ENCODE assay signal across 8 cellular contexts in genomic region chr2:70087703-70088507, GRCh38. TPM values are rescaled to one million over a fixed set of nuclear protein-coding genes. Genes with fewer than 3 reads are reported as not detected.
A peak's percentile ranks its signal among the peaks of the same experiment; 100 is the strongest.
DNase-seq lines count a peak whose midpoint lies in the region; ATAC-seq, FAIRE-seq and TF ChIP-seq lines count a peak whose summit lies in the region.

No MANE protein-coding gene starts in this region.

- POLR2A ChIA-PET in Panc1 (lab: Charles Lee): interaction anchor here (1.3 kb wide), 1 partner anchor 173 kb away, joined by 5 read pairs; the partner anchor contains the start of gene MXD1
- POLR2A ChIA-PET in activated naive CD8-positive, alpha-beta T cell treated with anti-CD3 and anti-CD28 coated beads, Interleukin-2, amount 10 ng/mL, durations not matched to agents 7 days and 5 days (lab: Charles Lee): interaction anchor here (0.6 to 13.8 kb wide), 9 partner anchors 7 to 173 kb away, joined by 3 to 444 read pairs (median 70); partner anchors contain the start of genes C2orf42 and MXD1

- H3K27ac ChIP-seq in ACC112 (ENCODE audit: low read depth, low read length) (peak overlapping the region; percentile 100), Panc1 (ENCODE audit: low read length) (peak overlapping the region; percentile 99), heart left ventricle (peak overlapping the region; percentile 91 to 100 (median 100))

- H3K79me2 ChIP-seq in ACC112 (ENCODE audit: control insufficient read depth, insufficient read depth, low read length, unreplicated experiment): peaks cover 40% of the 10 kb centered on the region

- H3K36me3 ChIP-seq in ACC112 (ENCODE audit: insufficient read depth, low read length): peaks cover 25% of the 10 kb centered on the region
- peaks cover 21% of the 10 kb centered on the region for H3K36me3 ChIP-seq in Panc1 (ENCODE audit: control insufficient read depth, insufficient read depth, low read length)
- H3K36me3 ChIP-seq in heart left ventricle: peaks cover 0 to 34% (median 13%) of the 10 kb centered on the region in 9 donors

- intact Hi-C loops in Panc1 (cut with micrococcal nuclease; ENCODE audit: unreplicated experiment): loop anchor here (5.0 kb wide), 1 partner anchor 54 kb away; no protein-coding TSS in a partner anchor
- intact Hi-C loops in heart left ventricle (cut with DNase I): loop anchor here (1.0 to 10.0 kb wide), 15 partner anchors 34 to 207 kb away; partner anchors contain the start of genes C2orf42 (in 2 of the 10), MXD1 (in 1 of the 10), SNRPG (in 1 of the 10) and TIA1 (in 1 of the 10)

- no peak for TF ChIP-seq CTCF in Panc1 (IDR thresholded peaks at IDR 0.05)
- TF ChIP-seq CTCF in heart left ventricle (IDR thresholded peaks at IDR 0.05): peak in 1 of 12 donors; percentile 2

- no TSS peak for BruUV-seq in Panc1 (replicated peaks; lab: Mats Ljungman, UMichigan)

- H3K27ac Mint-ChIP-seq in activated naive CD8-positive, alpha-beta T cell treated with anti-CD3 and anti-CD28 coated beads, Interleukin-2, amount 10 ng/mL, durations not matched to agents 7 days and 5 days: peak overlapping the region; percentile 97

- no peaks in the 10 kb centered on the region for H3K27me3 Mint-ChIP-seq in activated naive CD8-positive, alpha-beta T cell treated with anti-CD3 and anti-CD28 coated beads, Interleukin-2, amount 10 ng/mL, durations not matched to agents 7 days and 5 days

- H3K4me3 ChIP-seq in ACC112 (ENCODE audit: low read depth, low read length): peak overlapping the region; percentile 95
- H3K4me3 ChIP-seq in Panc1 (ENCODE audit: low read depth in 2 of 2, low read length in 2 of 2): peak overlapping the region; percentile 75 to 94
- H3K4me3 ChIP-seq in heart left ventricle: peak overlapping the region; percentile 62 to 97 (median 82)

- DNase-seq in GM12891 (ENCODE audit: insufficient read length, low spot score) (no peak), Panc1 (ENCODE audit: low read depth, low spot score) (no peak), heart left ventricle (peak; percentile 54 to 79 (median 62)), pons (ENCODE audit: low spot score) (peak; percentile 67), GF-D8 (lab: John Stamatoyannopoulos, UW) (no peak)
- DNase-seq in activated naive CD8-positive, alpha-beta T cell treated with anti-CD3 and anti-CD28 coated beads, Interleukin-2, amount 10 ng/mL, durations not matched to agents 7 days and 5 days: peak; percentile 64

- H3K27me3 ChIP-seq in ACC112 (ENCODE audit: insufficient read depth, low read length) (no peaks in the 10 kb centered on the region), Panc1 (ENCODE audit: control insufficient read depth, insufficient read depth, low read length) (no peaks in the 10 kb centered on the region), heart left ventricle (no peaks in the 10 kb centered on the region)

- in situ Hi-C loops in Panc1 (cut with HindIII; ENCODE audit: low pct_unique_long_range_greater_than_20kb, low sequenced_read_pairs): no loop called here

- no peak overlapping the region for H2AFZ ChIP-seq in ACC112 (ENCODE audit: low read length, unreplicated experiment)

- peaks cover 39% of the 10 kb centered on the region for H3K36me3 Mint-ChIP-seq in activated naive CD8-positive, alpha-beta T cell treated with anti-CD3 and anti-CD28 coated beads, Interleukin-2, amount 10 ng/mL, durations not matched to agents 7 days and 5 days

- H3K4me3 Mint-ChIP-seq in activated naive CD8-positive, alpha-beta T cell treated with anti-CD3 and anti-CD28 coated beads, Interleukin-2, amount 10 ng/mL, durations not matched to agents 7 days and 5 days: peak overlapping the region; percentile 96

- peak; percentile 74 for FAIRE-seq in GM12891 (lab: Jason Lieb, UNC)

- ATAC-seq in Panc1 (peak; percentile 29), heart left ventricle (peak in 3 of 4 donors; percentile 22 to 40 (median 29)), GM18498 (IDR thresholded peaks at IDR 0.05; ENCODE audit: unreplicated experiment) (no peak)
- ATAC-seq in activated naive CD8-positive, alpha-beta T cell treated with anti-CD3 and anti-CD28 coated beads, Interleukin-2, amount 10 ng/mL, durations not matched to agents 7 days and 5 days (ENCODE audit: low read depth): peak; percentile 4

- CTCF ChIA-PET in Panc1 (lab: Charles Lee): no interaction called here

- 0 to 2% (median 1%) methylated on average over 36 to 54 of the region's 54 CpGs for WGBS in heart left ventricle, 4 donors

- TF ChIP-seq POLR2A in GM12891 (IDR thresholded peaks at IDR 0.05; ENCODE audit: low read depth, low read length) (peak; percentile 68), heart left ventricle (IDR thresholded peaks at IDR 0.05) (peak in 1 of 2 donors; percentile 9)

- peaks cover 49% of the 10 kb centered on the region for H3K4me1 Mint-ChIP-seq in activated naive CD8-positive, alpha-beta T cell treated with anti-CD3 and anti-CD28 coated beads, Interleukin-2, amount 10 ng/mL, durations not matched to agents 7 days and 5 days

- H3K9me3 Mint-ChIP-seq in activated naive CD8-positive, alpha-beta T cell treated with anti-CD3 and anti-CD28 coated beads, Interleukin-2, amount 10 ng/mL, durations not matched to agents 7 days and 5 days: no peaks in the 10 kb centered on the region

- no peaks in the 10 kb centered on the region for H3K9me3 ChIP-seq in Panc1 (ENCODE audit: control insufficient read depth, insufficient read depth, low read depth, low read length)
- no peaks in the 10 kb centered on the region for H3K9me3 ChIP-seq in heart left ventricle

- H3K4me1 ChIP-seq in ACC112 (ENCODE audit: control insufficient read depth, insufficient read depth, low read length, unreplicated experiment) (peaks cover 33% of the 10 kb centered on the region), Panc1 (ENCODE audit: control insufficient read depth, insufficient read depth, low read length) (peaks cover 29% of the 10 kb centered on the region), heart left ventricle (peaks cover 0 to 65% (median 41%) of the 10 kb centered on the region in 12 donors)

TF ChIP-seq in GM12891, 5 proteins besides CTCF, POLR2A, EP300 and RAD21:
- peak; percentile 72 for TF ChIP-seq POLR2AphosphoS5 (IDR thresholded peaks at IDR 0.05; ENCODE audit: low read depth, low read length)
- TF ChIP-seq SPI1 (IDR thresholded peaks at IDR 0.05; ENCODE audit: low read depth, low read length): no peak
- no peak for TF ChIP-seq PAX5 (IDR thresholded peaks at IDR 0.05; ENCODE audit: insufficient read depth, low read length, severe bottlenecking)
- peak; percentile 45; the same call in 1 of the 2 replicates for TF ChIP-seq TAF1 (IDR thresholded peaks at IDR 0.05; ENCODE audit: low read depth, low read length)
- peak; percentile 48 for TF ChIP-seq POU2F2 (IDR thresholded peaks at IDR 0.05; ENCODE audit: low read depth, low read length)

RNA-seq across cellular contexts. Expression of gene PCBP1, which starts 0.6 kb away (rescaled TPM):
- polyA plus RNA-seq in GM12891 (2012; ENCODE audit: low read depth, missing spikeins): 235 TPM
- total RNA-seq in Panc1 (2021; ENCODE audit: unreplicated experiment) (276 TPM), heart left ventricle (100 to 1,000 TPM; 106 to 274 (median 199) TPM)
- 289 TPM for polyA plus RNA-seq in Panc1 (2012; ENCODE audit: insufficient read length)
- 100 to 1,000 TPM; 459 to 467 TPM for total RNA-seq in activated naive CD8-positive, alpha-beta T cell treated with anti-CD3 and anti-CD28 coated beads, Interleukin-2, amount 10 ng/mL, durations not matched to agents 7 days and 5 days
- polyA plus RNA-seq in heart left ventricle: 100 to 1,000 TPM; 212 to 296 TPM

Comparison
In these comparisons a context has a peak if more than half of its experiments do, and no peak if none do; other contexts are left out.
1. DNase-seq: peak in activated naive CD8-positive, alpha-beta T cell treated with anti-CD3 and anti-CD28 coated beads, Interleukin-2, amount 10 ng/mL, durations not matched to agents 7 days and 5 days (single experiment), heart left ventricle (5 of 5) and pons (single experiment); none in GM12891 (single experiment), Panc1 (single experiment) and GF-D8 (single experiment).
2. Peak in every context shown above with its lines, with median percentiles within 50 percentile points of each other: H3K27ac ChIP-seq and H3K4me3 ChIP-seq.